9 cellular contexts compared by ENCODE assay signal in genomic region chr3:33660035-33660434, GRCh38. TPM values are rescaled to one million over a fixed set of nuclear protein-coding genes. Genes with fewer than 3 reads are reported as not detected.
DNase-seq lines count a peak whose midpoint lies in the region; ATAC-seq and TF ChIP-seq lines count a peak whose summit lies in the region.
"Had no signal": no experiment of that assay in that cellular context is flagged by ENCODE, and none has a peak within 500 bp of the region (broad histone marks: within the 10 kb centered on the region; RNA-seq: fewer than 3 reads in every experiment).

No MANE protein-coding gene starts in this region.

- H3K4me1 ChIP-seq in body of pancreas (peaks cover 22% of the 10 kb centered on the region), lower lobe of right lung (peaks cover 35% of the 10 kb centered on the region)

- no peaks in the 10 kb centered on the region for H3K9me3 Mint-ChIP-seq in stimulated activated memory B cell treated with anti-CD40 and anti-IgM and Interleukin-4, amounts not matched to agents 10 μg/mL and 1 μg/mL and 100 μg/mL, for 72 hours
- H3K9me3 Mint-ChIP-seq in activated T-helper 1 cell treated with anti-CD3 and anti-CD28 coated beads, Interleukin-12 subunit alpha, Interleukin-12 subunit beta, Interleukin-2, Interleukin-4 antibody, amounts not matched to agents 30 ng/mL and 10 ng/mL and 1 ng/mL, durations not matched to agents 14 hours and 24 hours and 36 hours = no peaks in the 10 kb centered on the region
- H3K9me3 Mint-ChIP-seq: stimulated activated naive CD8-positive, alpha-beta T cell treated with anti-CD3 and anti-CD28 coated beads, Interleukin-15, Interleukin-2, amounts not matched to agents 100 ng/mL and 50 ng/mL, for 24 hours had no signal

- H3K27me3 ChIP-seq in HL-60 (ENCODE audit: insufficient read depth, poor library complexity, severe bottlenecking) (no peaks in the 10 kb centered on the region), body of pancreas (no peaks in the 10 kb centered on the region), lower lobe of right lung (ENCODE audit: low read depth) (no peaks in the 10 kb centered on the region)

- H3K9me3 ChIP-seq in body of pancreas (no peaks in the 10 kb centered on the region), lower lobe of right lung (no peaks in the 10 kb centered on the region)

- DNase-seq in HL-60 (ENCODE audit: low read depth in 1 of 2, low spot score in 1 of 2) = no peak
- DNase-seq in body of pancreas = no peak
- no peak for DNase-seq in lower lobe of right lung
- DNase-seq in activated T-helper 1 cell treated with anti-CD3 and anti-CD28 coated beads, Interleukin-12 subunit alpha, Interleukin-12 subunit beta, Interleukin-2, Interleukin-4 antibody, amounts not matched to agents 30 ng/mL and 10 ng/mL and 1 ng/mL, durations not matched to agents 14 hours and 24 hours and 36 hours (ENCODE audit: low spot score) = no peak
- DNase-seq in COR-L47 (lab: John Stamatoyannopoulos, UW) = no peak
- DNase-seq in NCI-H2029 treated with DMSO at 0.1 percent for 48 hours (lab: John Stamatoyannopoulos, UW) = no peak
- no peak for DNase-seq in HCEC 1CT

- intact Hi-C loops in body of pancreas (cut with DNase I) = no loop called here
- intact Hi-C loops in lower lobe of right lung (cut with DNase I) = no loop called here
- intact Hi-C loops in activated T-helper 1 cell treated with anti-CD3 and anti-CD28 coated beads, Interleukin-12 subunit alpha, Interleukin-12 subunit beta, Interleukin-2, Interleukin-4 antibody, amounts not matched to agents 30 ng/mL and 10 ng/mL and 1 ng/mL, durations not matched to agents 14 hours and 24 hours and 36 hours (cut with micrococcal nuclease) = no loop called here

- 73 to 78% methylated on average over 5 of the region's 5 CpGs for whole genome bisulfite sequencing in body of pancreas, 2 donors

- peaks cover 24% of the 10 kb centered on the region for H3K36me3 Mint-ChIP-seq in stimulated activated memory B cell treated with anti-CD40 and anti-IgM and Interleukin-4, amounts not matched to agents 10 μg/mL and 1 μg/mL and 100 μg/mL, for 72 hours
- peaks cover 2% of the 10 kb centered on the region for H3K36me3 Mint-ChIP-seq in activated T-helper 1 cell treated with anti-CD3 and anti-CD28 coated beads, Interleukin-12 subunit alpha, Interleukin-12 subunit beta, Interleukin-2, Interleukin-4 antibody, amounts not matched to agents 30 ng/mL and 10 ng/mL and 1 ng/mL, durations not matched to agents 14 hours and 24 hours and 36 hours (ENCODE audit: low read depth)

- H3K4me3 ChIP-seq in HL-60 (replicated peaks; ENCODE audit: insufficient read depth, low read length) (no peak overlapping the region), body of pancreas (no peak overlapping the region), lower lobe of right lung (peak overlapping the region; percentile 58)

- H3K27ac ChIP-seq in HL-60 (replicated peaks) (peak overlapping the region; percentile 47; the same call in 1 of the 2 replicates), body of pancreas (peak overlapping the region in 3 of 4 donors; percentile 70 to 78 (median 70)), lower lobe of right lung (peak overlapping the region; percentile 59)

- H3K27me3 Mint-ChIP-seq in stimulated activated memory B cell treated with anti-CD40 and anti-IgM and Interleukin-4, amounts not matched to agents 10 μg/mL and 1 μg/mL and 100 μg/mL, for 72 hours = no peaks in the 10 kb centered on the region
- no peaks in the 10 kb centered on the region for H3K27me3 Mint-ChIP-seq in activated T-helper 1 cell treated with anti-CD3 and anti-CD28 coated beads, Interleukin-12 subunit alpha, Interleukin-12 subunit beta, Interleukin-2, Interleukin-4 antibody, amounts not matched to agents 30 ng/mL and 10 ng/mL and 1 ng/mL, durations not matched to agents 14 hours and 24 hours and 36 hours (ENCODE audit: insufficient read depth)
- H3K27me3 Mint-ChIP-seq: stimulated activated naive CD8-positive, alpha-beta T cell treated with anti-CD3 and anti-CD28 coated beads, Interleukin-15, Interleukin-2, amounts not matched to agents 100 ng/mL and 50 ng/mL, for 24 hours had no signal

- H3K36me3 ChIP-seq in body of pancreas (replicated peaks in 1 of 2; ENCODE audit: insufficient read depth in 1 of 2, low read depth in 2 of 2) (no peaks in the 10 kb centered on the region), lower lobe of right lung (no peaks in the 10 kb centered on the region)

- TF ChIP-seq CTCF in HL-60 (IDR thresholded peaks at IDR 0.05; ENCODE audit: insufficient read depth, low read length) (no peak), body of pancreas (IDR thresholded peaks at IDR 0.05) (no peak), lower lobe of right lung (IDR thresholded peaks at IDR 0.05) (no peak)

- peak overlapping the region; percentile 72 for H3K27ac Mint-ChIP-seq in stimulated activated memory B cell treated with anti-CD40 and anti-IgM and Interleukin-4, amounts not matched to agents 10 μg/mL and 1 μg/mL and 100 μg/mL, for 72 hours
- H3K27ac Mint-ChIP-seq in activated T-helper 1 cell treated with anti-CD3 and anti-CD28 coated beads, Interleukin-12 subunit alpha, Interleukin-12 subunit beta, Interleukin-2, Interleukin-4 antibody, amounts not matched to agents 30 ng/mL and 10 ng/mL and 1 ng/mL, durations not matched to agents 14 hours and 24 hours and 36 hours = no peak overlapping the region
- H3K27ac Mint-ChIP-seq: stimulated activated naive CD8-positive, alpha-beta T cell treated with anti-CD3 and anti-CD28 coated beads, Interleukin-15, Interleukin-2, amounts not matched to agents 100 ng/mL and 50 ng/mL, for 24 hours had no signal

- TF ChIP-seq POLR2A in body of pancreas (IDR thresholded peaks at IDR 0.05) = no peak

- H3K4me3 Mint-ChIP-seq in stimulated activated memory B cell treated with anti-CD40 and anti-IgM and Interleukin-4, amounts not matched to agents 10 μg/mL and 1 μg/mL and 100 μg/mL, for 72 hours = no peak overlapping the region
- no peak overlapping the region for H3K4me3 Mint-ChIP-seq in activated T-helper 1 cell treated with anti-CD3 and anti-CD28 coated beads, Interleukin-12 subunit alpha, Interleukin-12 subunit beta, Interleukin-2, Interleukin-4 antibody, amounts not matched to agents 30 ng/mL and 10 ng/mL and 1 ng/mL, durations not matched to agents 14 hours and 24 hours and 36 hours

- ATAC-seq in body of pancreas (no peak), lower lobe of right lung (no peak)
- ATAC-seq in stimulated activated memory B cell treated with anti-CD40 and anti-IgM and Interleukin-4, amounts not matched to agents 10 μg/mL and 1 μg/mL and 100 μg/mL, for 72 hours = no peak

- peaks cover 30% of the 10 kb centered on the region for H3K4me1 Mint-ChIP-seq in stimulated activated memory B cell treated with anti-CD40 and anti-IgM and Interleukin-4, amounts not matched to agents 10 μg/mL and 1 μg/mL and 100 μg/mL, for 72 hours
- H3K4me1 Mint-ChIP-seq in activated T-helper 1 cell treated with anti-CD3 and anti-CD28 coated beads, Interleukin-12 subunit alpha, Interleukin-12 subunit beta, Interleukin-2, Interleukin-4 antibody, amounts not matched to agents 30 ng/mL and 10 ng/mL and 1 ng/mL, durations not matched to agents 14 hours and 24 hours and 36 hours (ENCODE audit: low read depth) = peaks cover 12% of the 10 kb centered on the region

RNA-seq across cellular contexts. Expression of gene CLASP2, which starts 58.0 kb away (rescaled TPM):
- 10 to 100 TPM; 34.8 to 47.8 TPM for total RNA-seq in body of pancreas
- total RNA-seq in lower lobe of right lung = 64.3 TPM
- 61.9 and 67.0 TPM in 2 replicates for total RNA-seq in activated T-helper 1 cell treated with anti-CD3 and anti-CD28 coated beads, Interleukin-12 subunit alpha, Interleukin-12 subunit beta, Interleukin-2, Interleukin-4 antibody, amounts not matched to agents 30 ng/mL and 10 ng/mL and 1 ng/mL, durations not matched to agents 14 hours and 24 hours and 36 hours
